In genomic region chr1:26692793-26693490, GRCh38 we compare ENCODE assay signal across 1 cellular context.
A peak's percentile ranks its signal among the peaks of the same experiment; 100 is the strongest.
TF ChIP-seq lines count a peak whose summit lies in the region.

No MANE protein-coding gene starts in this region.

TF ChIP-seq in GM23338, 12 proteins besides CTCF, POLR2A, EP300 and RAD21 (continued from another document):
- no peak for TF ChIP-seq ZNF462 (CRISPR knock-in tag; IDR thresholded peaks at IDR 0.05)
- no peak for TF ChIP-seq JUNB (IDR thresholded peaks at IDR 0.05; ENCODE audit: unreplicated experiment)
- TF ChIP-seq EZH2phosphoT487 (IDR thresholded peaks at IDR 0.05; ENCODE audit: unreplicated experiment): no peak
- TF ChIP-seq ETS1 (IDR thresholded peaks at IDR 0.05): peak; percentile 11; the same call in 1 of the 2 replicates
- no peak for TF ChIP-seq NANOG (IDR thresholded peaks at IDR 0.05; ENCODE audit: borderline replicate concordance)
